ENCODE assay signal across 11 cellular contexts in the genomic region with DNA sequence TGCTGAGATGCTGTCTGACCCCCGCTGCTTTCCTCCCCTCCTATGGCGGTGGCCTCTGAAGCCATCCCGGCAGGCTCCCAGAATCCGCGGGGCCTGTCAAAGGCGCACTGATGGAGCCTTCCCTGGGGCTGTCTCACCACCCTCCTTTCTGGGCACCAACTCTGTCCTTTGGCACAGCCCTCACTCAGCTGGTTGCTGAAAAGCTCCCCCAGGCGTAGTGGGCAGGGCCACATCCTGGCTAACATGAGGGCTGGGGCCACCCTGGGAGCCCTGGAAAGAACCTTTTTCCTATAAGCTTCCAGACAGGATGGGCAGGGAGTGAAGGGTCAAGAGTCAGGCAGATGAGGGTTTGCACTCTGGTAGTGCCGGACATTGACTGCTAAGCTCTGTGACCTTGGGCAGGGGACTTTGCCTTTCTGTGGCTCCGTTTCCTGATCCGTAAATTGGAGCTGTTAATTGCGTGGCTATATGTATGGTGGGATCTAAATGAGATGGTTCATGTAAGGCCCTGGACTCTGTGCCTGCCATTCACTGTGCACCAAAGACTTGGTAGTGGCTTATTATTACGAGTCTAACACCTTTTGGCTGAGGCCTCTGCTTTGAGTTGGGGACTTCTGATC. TPM values are rescaled to one million over a fixed set of nuclear protein-coding genes. Genes with fewer than 3 reads are reported as not detected.
DNase-seq lines count a peak whose midpoint lies in the region; ATAC-seq and TF ChIP-seq lines count a peak whose summit lies in the region.
"Had no signal": no experiment of that assay in that cellular context is flagged by ENCODE, and none has a peak within 500 bp of the region (broad histone marks: within the 10 kb centered on the region; RNA-seq: fewer than 3 reads in every experiment).

No MANE protein-coding gene starts in this region.

- no peaks in the 10 kb centered on the region for H3K27me3 Mint-ChIP-seq in CD4-positive, CD25-positive, alpha-beta regulatory T cell

- H2AFZ ChIP-seq in PC-3 (ENCODE audit: low read length): no peak overlapping the region

- CTCF ChIA-PET in PC-3 (lab: Charles Lee): no interaction called here

- peak overlapping the region; percentile 83 to 89 (median 86) for H3K4me3 Mint-ChIP-seq in CD4-positive, CD25-positive, alpha-beta regulatory T cell

- H3K36me3 Mint-ChIP-seq in CD4-positive, CD25-positive, alpha-beta regulatory T cell: peaks cover 8% of the 10 kb centered on the region

- H3K4me3 ChIP-seq in CD4-positive, CD25-positive, alpha-beta regulatory T cell (ENCODE audit: low read depth, low read length): peak overlapping the region; percentile 61
- no peak overlapping the region for H3K4me3 ChIP-seq in PC-3 (ENCODE audit: low read length)
- peak overlapping the region; percentile 44 to 60 for H3K4me3 ChIP-seq in neutrophil (ENCODE audit: low read depth in 1 of 2, low read length in 1 of 2)

- no peaks in the 10 kb centered on the region for H3K9me2 ChIP-seq in PC-3 (replicated peaks; ENCODE audit: low read length)

- no TSS peak for BruUV-seq in PC-3 (replicated peaks; lab: Mats Ljungman, UMichigan)

- H3K4me2 ChIP-seq in PC-3 (ENCODE audit: low read length): no peak overlapping the region

- peaks cover 14 to 79% (median 31%) of the 10 kb centered on the region in 4 donors for H3K4me1 Mint-ChIP-seq in CD4-positive, CD25-positive, alpha-beta regulatory T cell

- peak overlapping the region; percentile 93 for H3K27ac ChIP-seq in CD4-positive, CD25-positive, alpha-beta regulatory T cell (ENCODE audit: insufficient read depth, low read length, poor library complexity, severe bottlenecking)
- H3K27ac ChIP-seq in PC-3 (ENCODE audit: low read length): peak overlapping the region; percentile 64
- peak overlapping the region; percentile 96 for H3K27ac ChIP-seq in neutrophil

- peaks cover 75% of the 10 kb centered on the region for H3K4me1 ChIP-seq in CD4-positive, CD25-positive, alpha-beta regulatory T cell (ENCODE audit: control insufficient read depth, insufficient read depth, low read length, poor library complexity, severe bottlenecking)
- peaks cover 37% of the 10 kb centered on the region for H3K4me1 ChIP-seq in PC-3 (ENCODE audit: insufficient read depth, low read length)
- peaks cover 96 to 98% of the 10 kb centered on the region in 2 experiments for H3K4me1 ChIP-seq in neutrophil (ENCODE audit: control insufficient read depth in 1 of 2, insufficient read depth in 1 of 2, low read depth in 1 of 2, low read length in 1 of 2)

- no peaks in the 10 kb centered on the region for H3K27me3 ChIP-seq in CD4-positive, CD25-positive, alpha-beta regulatory T cell (ENCODE audit: control insufficient read depth, insufficient read depth, low read length)
- H3K27me3 ChIP-seq in PC-3 (ENCODE audit: low read length) (no peaks in the 10 kb centered on the region), neutrophil (no peaks in the 10 kb centered on the region)

- no peaks in the 10 kb centered on the region for H3K9me3 Mint-ChIP-seq in CD4-positive, CD25-positive, alpha-beta regulatory T cell

- DNase-seq in CD4-positive, CD25-positive, alpha-beta regulatory T cell: no peak
- DNase-seq in PC-3: no peak
- no peak for DNase-seq in stimulated activated CD4-positive, alpha-beta T cell treated with anti-CD3 and anti-CD28 coated beads, Interleukin-4, amount 100 ng/mL, for 1 hour
- no peak for DNase-seq in NK-92 treated with Interleukin-12 subunit alpha and Interleukin-12 subunit beta, amount 100 ng/mL, for 24 hours (lab: John Stamatoyannopoulos, UW)
- DNase-seq: DMS79 treated with DMSO at 0.1 percent for 48 hours, NCI-H1436 treated with DMSO at 0.1 percent for 48 hours had no signal

- H3F3A ChIP-seq in PC-3 (ENCODE audit: low read length, unreplicated experiment): no peaks in the 10 kb centered on the region

- H3K79me2 ChIP-seq in PC-3 (ENCODE audit: low read length): 0 out of 2 replicates have a peak, but pooled peaks cover 5% of the 10 kb centered on the region

- intact Hi-C loops in PC-3 (cut with micrococcal nuclease): no loop called here

- peak overlapping the region; percentile 95 to 99 (median 97) for H3K27ac Mint-ChIP-seq in CD4-positive, CD25-positive, alpha-beta regulatory T cell

- H4K20me1 ChIP-seq in PC-3 (ENCODE audit: low read length): no peaks in the 10 kb centered on the region

- TF ChIP-seq CTCF in PC-3 (conservative IDR thresholded peaks at IDR 0.05; ENCODE audit: low read depth, low read length): no peak
- no peak for TF ChIP-seq CTCF in neutrophil (IDR thresholded peaks at IDR 0.05)

- ATAC-seq in CD4-positive, CD25-positive, alpha-beta regulatory T cell (ENCODE audit: low read depth in 2 of 2): no peak
- ATAC-seq in PC-3 (peak; percentile 19), esophagus mucosa (peak; percentile 9), GM19397 (IDR thresholded peaks at IDR 0.05; ENCODE audit: unreplicated experiment) (no peak), GM18870 (IDR thresholded peaks at IDR 0.05; ENCODE audit: unreplicated experiment) (no peak)
- ATAC-seq: HCT116 had no signal

- POLR2A ChIA-PET in PC-3 (lab: Charles Lee; ENCODE audit: unreplicated experiment): no interaction called here

- H3K9me3 ChIP-seq in CD4-positive, CD25-positive, alpha-beta regulatory T cell (ENCODE audit: control insufficient read depth in 2 of 2, low read length in 2 of 2): no peaks in the 10 kb centered on the region
- H3K9me3 ChIP-seq in PC-3 (ENCODE audit: low read length): no peaks in the 10 kb centered on the region
- H3K9me3 ChIP-seq in neutrophil: no peaks in the 10 kb centered on the region

- H3K9ac ChIP-seq in PC-3 (ENCODE audit: low read length): no peak overlapping the region

- peaks cover 26% of the 10 kb centered on the region for H3K36me3 ChIP-seq in CD4-positive, CD25-positive, alpha-beta regulatory T cell (ENCODE audit: control insufficient read depth, insufficient read depth, low read length)
- H3K36me3 ChIP-seq in PC-3 (ENCODE audit: low read depth, low read length): peaks cover 6% of the 10 kb centered on the region
- H3K36me3 ChIP-seq in neutrophil: peaks cover 89% of the 10 kb centered on the region

RNA-seq across cellular contexts. Expression of gene LASP1, which starts 27.9 kb away (rescaled TPM):
- total RNA-seq in CD4-positive, CD25-positive, alpha-beta regulatory T cell: 154 TPM
- 10 to 100 TPM; 50.3 to 77.3 (median 62.8) TPM for polyA plus RNA-seq in CD4-positive, CD25-positive, alpha-beta regulatory T cell
- total RNA-seq in PC-3 (2014; rRNA removed) (106 and 120 TPM in 2 replicates), esophagus mucosa (50.0 TPM)

RNA-seq across cellular contexts. Expression of gene RPL23, which starts 44.3 kb away (rescaled TPM):
- 1,411 TPM for total RNA-seq in CD4-positive, CD25-positive, alpha-beta regulatory T cell
- 1,000 to 10,000 TPM; 1,034 to 1,357 (median 1,206) TPM for polyA plus RNA-seq in CD4-positive, CD25-positive, alpha-beta regulatory T cell
- 807 and 1,110 TPM in 2 replicates for total RNA-seq in PC-3 (2014; rRNA removed)
- 1,222 TPM for total RNA-seq in esophagus mucosa

Comparison
In these comparisons a context has a peak if more than half of its experiments do, and no peak if none do; other contexts are left out.
1. ATAC-seq: peak in PC-3 (single experiment) and esophagus mucosa (single experiment); none in CD4-positive, CD25-positive, alpha-beta regulatory T cell (0 of 2), GM19397 (single experiment) and GM18870 (single experiment).
2. Peak in every context shown above with its lines, with median percentiles within 50 percentile points of each other: H3K27ac ChIP-seq.